In genomic region chr20:32329817-32330554, GRCh38 we compare ENCODE assay signal across 25 cellular contexts. TPM values are rescaled to one million over a fixed set of nuclear protein-coding genes. Genes with fewer than 3 reads are reported as not detected.
DNase-seq lines count a peak whose midpoint lies in the region; ATAC-seq, FAIRE-seq and TF ChIP-seq lines count a peak whose summit lies in the region.
"Had no signal": no experiment of that assay in that cellular context is flagged by ENCODE, and none has a peak within 500 bp of the region (broad histone marks: within the 10 kb centered on the region; RNA-seq: fewer than 3 reads in every experiment).

No MANE protein-coding gene starts in this region.

- DNase-seq in activated naive CD8-positive, alpha-beta T cell treated with anti-CD3 and anti-CD28 coated beads, Interleukin-2, amount 50 U/mL, for 24 hours, result no peak
- DNase-seq in NCI-H2029 treated with DMSO at 0.1 percent for 48 hours (lab: John Stamatoyannopoulos, UW) (peak; percentile 66), bronchial epithelial cell (ENCODE audit: low read depth) (peak; percentile 90), pancreas (peak in 1 of 6 donors; percentile 49), NOMO-1 treated with DMSO at 0.1 percent for 48 hours (lab: John Stamatoyannopoulos, UW; ENCODE audit: unreplicated experiment) (no peak), NCI-H1092 (lab: John Stamatoyannopoulos, UW) (no peak)
- no peak for DNase-seq in stimulated activated CD4-positive, alpha-beta T cell treated with anti-CD3 and anti-CD28 coated beads, Interleukin-4, amount 100 ng/mL, for 4 hours
- DNase-seq: activated CD4-positive, alpha-beta T cell treated with anti-CD3 and anti-CD28 coated beads for 48 hours; activated CD8-positive, alpha-beta memory T cell treated with anti-CD3 and anti-CD28 coated beads for 24 hours; activated gamma-delta T cell treated with Interleukin-2 at 50 U/mL for 16 hours; activated T-cell treated with anti-CD3 and anti-CD28 coated beads, Interleukin-2, amount 50 U/mL, for 1 hour; adrenal gland; DND-41; dorsolateral prefrontal cortex; KG1; naive thymus-derived CD4-positive, alpha-beta T cell; NCI-H1417 treated with DMSO at 0.1 percent for 48 hours; NCI-H69; nucleus accumbens; stomach; tibial artery had no signal

- 46 to 51% methylated on average over 7 of the region's 7 CpGs for WGBS in pancreas, 2 donors

- H3K36me3 Mint-ChIP-seq in activated naive CD8-positive, alpha-beta T cell, result peaks cover 17% of the 10 kb centered on the region
- peaks cover 66% of the 10 kb centered on the region for H3K36me3 Mint-ChIP-seq in activated naive CD8-positive, alpha-beta T cell treated with anti-CD3 and anti-CD28 coated beads, Interleukin-2, amount 50 U/mL, for 24 hours (ENCODE audit: low read depth)

- no peaks in the 10 kb centered on the region for H3K27me3 Mint-ChIP-seq in activated naive CD8-positive, alpha-beta T cell
- no peaks in the 10 kb centered on the region for H3K27me3 Mint-ChIP-seq in activated naive CD8-positive, alpha-beta T cell treated with anti-CD3 and anti-CD28 coated beads, Interleukin-2, amount 50 U/mL, for 24 hours
- H3K27me3 Mint-ChIP-seq: brain; naive thymus-derived CD4-positive, alpha-beta T cell had no signal

- no peaks in the 10 kb centered on the region for H3K27me3 ChIP-seq in bronchial epithelial cell (ENCODE audit: control insufficient read depth, insufficient read depth, low read length)
- H3K27me3 ChIP-seq in pancreas, result no peaks in the 10 kb centered on the region
- H3K27me3 ChIP-seq: adrenal gland, dorsolateral prefrontal cortex, stomach, tibial artery had no signal

- H3K4me3 ChIP-seq in bronchial epithelial cell (ENCODE audit: low read depth, low read length) (no peak overlapping the region), pancreas (no peak overlapping the region)
- H3K4me3 ChIP-seq: adrenal gland, dorsolateral prefrontal cortex, stomach, tibial artery had no signal

- TF ChIP-seq CTCF in bronchial epithelial cell (IDR thresholded peaks at IDR 0.05; ENCODE audit: insufficient read depth, low read length, severe bottlenecking) (no peak), pancreas (IDR thresholded peaks at IDR 0.05) (no peak)

- no peak for ATAC-seq in activated naive CD8-positive, alpha-beta T cell treated with anti-CD3 and anti-CD28 coated beads, Interleukin-2, amount 50 U/mL, for 24 hours
- peak; percentile 17 to 59 (median 28) for ATAC-seq in pancreas
- ATAC-seq: naive thymus-derived CD4-positive, alpha-beta T cell had no signal

- FAIRE-seq in bronchial epithelial cell (lab: Jason Lieb, UNC) (no peak), pancreas (lab: Jason Lieb, UNC) (no peak)
- FAIRE-seq: HTR-8/SVneo had no signal

- intact Hi-C loops in pancreas (cut with DNase I), result no loop called here

- H3K4me3 Mint-ChIP-seq in activated naive CD8-positive, alpha-beta T cell, result no peak overlapping the region
- no peak overlapping the region for H3K4me3 Mint-ChIP-seq in activated naive CD8-positive, alpha-beta T cell treated with anti-CD3 and anti-CD28 coated beads, Interleukin-2, amount 50 U/mL, for 24 hours
- H3K4me3 Mint-ChIP-seq: brain; mesothelial cell of epicardium; naive thymus-derived CD4-positive, alpha-beta T cell had no signal

- H3K4me1 ChIP-seq in pancreas, result peaks cover 53 to 67% (median 66%) of the 10 kb centered on the region in 3 donors
- H3K4me1 ChIP-seq: tibial artery had no signal

- H3K36me3 ChIP-seq in bronchial epithelial cell (ENCODE audit: control insufficient read depth, insufficient read depth, low read length) (peaks cover 4% of the 10 kb centered on the region), pancreas (peaks cover 0 to 17% (median 0%) of the 10 kb centered on the region in 3 donors)

- no peaks in the 10 kb centered on the region for H3K9me3 ChIP-seq in pancreas
- H3K9me3 ChIP-seq: adrenal gland, stomach, tibial artery had no signal

- peaks cover 30% of the 10 kb centered on the region for H3K4me1 Mint-ChIP-seq in activated naive CD8-positive, alpha-beta T cell (ENCODE audit: low read depth)
- peaks cover 44% of the 10 kb centered on the region for H3K4me1 Mint-ChIP-seq in activated naive CD8-positive, alpha-beta T cell treated with anti-CD3 and anti-CD28 coated beads, Interleukin-2, amount 50 U/mL, for 24 hours
- H3K4me1 Mint-ChIP-seq: brain had no signal

- no peaks in the 10 kb centered on the region for H3K9me3 Mint-ChIP-seq in activated naive CD8-positive, alpha-beta T cell (ENCODE audit: low read depth)
- H3K9me3 Mint-ChIP-seq in activated naive CD8-positive, alpha-beta T cell treated with anti-CD3 and anti-CD28 coated beads, Interleukin-2, amount 50 U/mL, for 24 hours, result no peaks in the 10 kb centered on the region
- H3K9me3 Mint-ChIP-seq: brain; mesothelial cell of epicardium; naive thymus-derived CD4-positive, alpha-beta T cell had no signal

- peak overlapping the region; percentile 46 for H3K27ac Mint-ChIP-seq in activated naive CD8-positive, alpha-beta T cell
- H3K27ac Mint-ChIP-seq in activated naive CD8-positive, alpha-beta T cell treated with anti-CD3 and anti-CD28 coated beads, Interleukin-2, amount 50 U/mL, for 24 hours, result no peak overlapping the region
- H3K27ac Mint-ChIP-seq: brain; mesothelial cell of epicardium; naive thymus-derived CD4-positive, alpha-beta T cell had no signal

- H3K27ac ChIP-seq in pancreas, result peak overlapping the region; percentile 24 to 86 (median 70)
- H3K27ac ChIP-seq: adrenal gland, stomach, tibial artery had no signal

RNA-seq across cellular contexts. Expression of gene ASXL1, which starts 28.1 kb away (rescaled TPM):
- total RNA-seq in bronchial epithelial cell (13.8 and 17.6 TPM in 2 replicates), pancreas (10 to 100 TPM; 32.9 to 57.7 (median 34.5) TPM)
- polyA plus RNA-seq in pancreas, result 10 to 100 TPM; 41.5 to 49.4 TPM

RNA-seq across cellular contexts. Expression of gene KIF3B, which starts 52.5 kb away (rescaled TPM):
- 11.1 and 16.0 TPM in 2 replicates for total RNA-seq in bronchial epithelial cell
- total RNA-seq in pancreas, result 10 to 100 TPM; 23.7 to 35.4 (median 27.9) TPM
- polyA plus RNA-seq in pancreas, result 10 to 100 TPM; 11.0 to 19.4 TPM

Comparison
In these comparisons a context has a peak if more than half of its experiments do, and no peak if none do; other contexts are left out.
1. DNase-seq: peak in NCI-H2029 treated with DMSO at 0.1 percent for 48 hours (single experiment) and bronchial epithelial cell (single experiment); none in activated naive CD8-positive, alpha-beta T cell treated with anti-CD3 and anti-CD28 coated beads, Interleukin-2, amount 50 U/mL, for 24 hours (single experiment), stimulated activated CD4-positive, alpha-beta T cell treated with anti-CD3 and anti-CD28 coated beads, Interleukin-4, amount 100 ng/mL, for 4 hours (0 of 2), NOMO-1 treated with DMSO at 0.1 percent for 48 hours (single experiment) and NCI-H1092 (single experiment).